In genomic region chr1:99759529-99760160, GRCh38 we compare ENCODE assay signal across 14 cellular contexts. TPM values are rescaled to one million over a fixed set of nuclear protein-coding genes. Genes with fewer than 3 reads are reported as not detected.
A peak's percentile ranks its signal among the peaks of the same experiment; 100 is the strongest.
DNase-seq lines count a peak whose midpoint lies in the region; ATAC-seq and TF ChIP-seq lines count a peak whose summit lies in the region.
"Had no signal": no experiment of that assay in that cellular context is flagged by ENCODE, and none has a peak within 500 bp of the region (broad histone marks: within the 10 kb centered on the region; RNA-seq: fewer than 3 reads in every experiment).

No MANE protein-coding gene starts in this region.

- H3K36me3 Mint-ChIP-seq in CD14-positive monocyte: peaks cover 2 to 4% of the 10 kb centered on the region in 2 donors
- H3K36me3 Mint-ChIP-seq: IgD-negative memory B cell had no signal

- H2BK12ac ChIP-seq in trophoblast cell (ENCODE audit: low read length): no peak overlapping the region

- H3K79me2 ChIP-seq in Karpas-422 (ENCODE audit: low read length) (peaks cover 99% of the 10 kb centered on the region), trophoblast cell (ENCODE audit: control insufficient read depth, insufficient read depth, low read length, poor library complexity) (no peaks in the 10 kb centered on the region), PC-9 (ENCODE audit: low read depth) (no peaks in the 10 kb centered on the region)

- H3K36me3 ChIP-seq in Karpas-422 (ENCODE audit: insufficient read depth, low read length): peaks cover 19% of the 10 kb centered on the region
- peaks cover 0 to 2% of the 10 kb centered on the region in 2 experiments for H3K36me3 ChIP-seq in trophoblast cell (ENCODE audit: control insufficient read depth in 1 of 2, insufficient read depth in 2 of 2, low read length in 2 of 2)
- no peaks in the 10 kb centered on the region for H3K36me3 ChIP-seq in PC-9 (ENCODE audit: low read depth)

- H3K4me1 Mint-ChIP-seq in CD14-positive monocyte: peaks cover 52% of the 10 kb centered on the region

- intact Hi-C loops in CD14-positive monocyte (cut with micrococcal nuclease) (no loop called here), PC-9 (cut with micrococcal nuclease; ENCODE audit: unreplicated experiment) (no loop called here)

- BruUV-seq in PC-9 (replicated peaks; lab: Mats Ljungman, UMichigan): no TSS peak

- H4K12ac ChIP-seq in trophoblast cell (ENCODE audit: low read depth, low read length): no peak overlapping the region

- H3K14ac ChIP-seq in trophoblast cell (ENCODE audit: low read length): no peak overlapping the region

- H3K9me3 ChIP-seq in Karpas-422 (ENCODE audit: low read length) (no peaks in the 10 kb centered on the region), trophoblast cell (ENCODE audit: insufficient read depth, low read depth, low read length) (no peaks in the 10 kb centered on the region), PC-9 (ENCODE audit: insufficient read depth, low read depth) (0 out of 2 replicates have a peak, but pooled peaks cover 2% of the 10 kb centered on the region)

- WGBS in trophoblast cell (ENCODE audit: extremely low coverage, insufficient coverage, insufficient read length): no CpG with 5 or more reads among the region's 4 CpGs

- H3K9me2 ChIP-seq in Karpas-422 (replicated peaks; ENCODE audit: insufficient read depth, low read length) (no peaks in the 10 kb centered on the region), PC-9 (ENCODE audit: insufficient read depth) (no peaks in the 10 kb centered on the region)

- H3K4me1 ChIP-seq in Karpas-422 (ENCODE audit: low read length): peaks cover 84% of the 10 kb centered on the region
- H3K4me1 ChIP-seq in trophoblast cell (ENCODE audit: control insufficient read depth in 1 of 2, insufficient read depth in 2 of 2, low read length in 2 of 2): no peaks in the 10 kb centered on the region
- H3K4me1 ChIP-seq in PC-9 (replicated peaks; ENCODE audit: insufficient read depth): peaks cover 19% of the 10 kb centered on the region

- POLR2A ChIA-PET in PC-9 (lab: Charles Lee; ENCODE audit: unreplicated experiment): no interaction called here

- no peak overlapping the region for H2BK120ac ChIP-seq in trophoblast cell (ENCODE audit: insufficient read depth, low read length, poor library complexity)

- no peak overlapping the region for H3K23ac ChIP-seq in trophoblast cell (ENCODE audit: low read length)

- no peak overlapping the region for H2BK5ac ChIP-seq in trophoblast cell (ENCODE audit: low read depth, low read length, poor library complexity)

- peaks cover 0 to 4% (median 0%) of the 10 kb centered on the region in 7 donors for H3K9me3 Mint-ChIP-seq in CD14-positive monocyte

- H3K27ac ChIP-seq in Karpas-422 (ENCODE audit: low read length): peak overlapping the region; percentile 67
- peak overlapping the region; percentile 19 for H3K27ac ChIP-seq in trophoblast cell (ENCODE audit: low read depth, low read length)
- no peak overlapping the region for H3K27ac ChIP-seq in PC-9

- peak overlapping the region; percentile 3; the same call in 1 of the 2 replicates for H3K9ac ChIP-seq in Karpas-422 (ENCODE audit: low read length)
- H3K9ac ChIP-seq in trophoblast cell (ENCODE audit: low read length): no peak overlapping the region

- TF ChIP-seq CTCF in CD14-positive monocyte (IDR thresholded peaks at IDR 0.05) (no peak), PC-9 (conservative IDR thresholded peaks at IDR 0.05) (no peak)

- peak overlapping the region; percentile 59 for H3K4me2 ChIP-seq in Karpas-422 (ENCODE audit: low read depth, low read length, poor library complexity, severe bottlenecking)
- H3K4me2 ChIP-seq in trophoblast cell (ENCODE audit: low read length): no peak overlapping the region
- H3K4me2 ChIP-seq in PC-9: no peak overlapping the region

- H3K27me3 ChIP-seq in Karpas-422 (ENCODE audit: low read length) (no peaks in the 10 kb centered on the region), trophoblast cell (ENCODE audit: insufficient read depth, low read length) (no peaks in the 10 kb centered on the region), PC-9 (ENCODE audit: insufficient read depth, low read depth) (no peaks in the 10 kb centered on the region)

- H3K4me3 ChIP-seq in Karpas-422 (ENCODE audit: low read length) (peak overlapping the region; percentile 27), trophoblast cell (ENCODE audit: low read depth, low read length) (no peak overlapping the region), PC-9 (no peak overlapping the region)

- no peak overlapping the region for H4K91ac ChIP-seq in trophoblast cell (ENCODE audit: low read depth, low read length)

- H3K27ac Mint-ChIP-seq in CD14-positive monocyte: peak overlapping the region; percentile 82 to 97 (median 93)

- no peak overlapping the region for H4K8ac ChIP-seq in trophoblast cell (ENCODE audit: low read depth, low read length)

- ATAC-seq in left lobe of liver: peak; percentile 85

- CTCF ChIA-PET in PC-9 (lab: Charles Lee): no interaction called here

- no peak overlapping the region for H3K4ac ChIP-seq in trophoblast cell (ENCODE audit: low read depth, low read length)

- no peak overlapping the region for H2AK5ac ChIP-seq in trophoblast cell (ENCODE audit: low read length)

- H3F3A ChIP-seq in PC-9 (ENCODE audit: insufficient read depth, low read depth): no peaks in the 10 kb centered on the region

- H2AFZ ChIP-seq in Karpas-422 (ENCODE audit: low read length): no peak overlapping the region
- no peak overlapping the region for H2AFZ ChIP-seq in trophoblast cell (ENCODE audit: insufficient read depth, low read length, poor library complexity)
- H2AFZ ChIP-seq in PC-9: no peak overlapping the region

- peak overlapping the region in 1 of 2 donors; percentile 86 for H3K4me3 Mint-ChIP-seq in CD14-positive monocyte
- H3K4me3 Mint-ChIP-seq: IgD-negative memory B cell had no signal

- DNase-seq in CD14-positive monocyte (ENCODE audit: low spot score): no peak
- no peak for DNase-seq in Karpas-422
- DNase-seq in left lobe of liver (ENCODE audit: low spot score): no peak
- no peak for DNase-seq in trophoblast cell
- DNase-seq in NCI-H446 (lab: John Stamatoyannopoulos, UW): no peak
- no peak for DNase-seq in PC-9
- no peak for DNase-seq in T-helper 9 cell
- no peak for DNase-seq in NCI-H526 treated with DMSO at 0.1 percent for 48 hours (lab: John Stamatoyannopoulos, UW)
- DNase-seq: DMS79, NCI-H1436 treated with DMSO at 0.1 percent for 48 hours, NCI-H2081, NCI-H524, RPMI8226 had no signal

- no peaks in the 10 kb centered on the region for H3K79me1 ChIP-seq in trophoblast cell (ENCODE audit: low read length)

- no peak overlapping the region for H3K18ac ChIP-seq in trophoblast cell (ENCODE audit: low read length)

- H4K20me1 ChIP-seq in Karpas-422 (ENCODE audit: insufficient read depth, low read depth, low read length): no peaks in the 10 kb centered on the region
- H4K20me1 ChIP-seq in PC-9 (ENCODE audit: insufficient read depth): no peaks in the 10 kb centered on the region

- peaks cover 0 to 1% (median 0%) of the 10 kb centered on the region in 3 donors for H3K27me3 Mint-ChIP-seq in CD14-positive monocyte (ENCODE audit: low read depth in 3 of 3)
- H3K27me3 Mint-ChIP-seq: IgD-negative memory B cell had no signal

RNA-seq across cellular contexts. Expression of gene FRRS1, which starts 6.8 kb away (rescaled TPM):
- polyA plus RNA-seq in CD14-positive monocyte: 1 to 10 TPM in 1 of 2 donors, under 1 TPM in 1; 0.61 to 2.1 TPM
- total RNA-seq in Karpas-422 (2014; rRNA removed; shearing (Covaris generic); ENCODE audit: low replicate concordance): 24.4 and 47.1 TPM in 2 replicates
- total RNA-seq in left lobe of liver (31.8 TPM), PC-9 (2021) (4.1 and 7.3 TPM in 2 replicates)
- polyA plus RNA-seq in trophoblast cell (2013): 16.0 and 16.6 TPM in 2 replicates
